Comparison of ENCODE assay signal across 1 cellular context in genomic region chr6:127776320-127776719, GRCh38.
TF ChIP-seq lines count a peak whose summit lies in the region.

No MANE protein-coding gene starts in this region.

TF ChIP-seq in H1, 55 proteins besides CTCF, POLR2A, EP300 and RAD21:
- TF ChIP-seq FOSL1 (IDR thresholded peaks at IDR 0.05; ENCODE audit: insufficient read depth, low read depth, low read length): no peak
- no peak for TF ChIP-seq POLR2AphosphoS5 (IDR thresholded peaks at IDR 0.05; ENCODE audit: low read depth, low read length)
- no peak for TF ChIP-seq KDM4A (IDR thresholded peaks at IDR 0.05; ENCODE audit: low read depth, low read length, severe bottlenecking)
- TF ChIP-seq SIN3A (conservative IDR thresholded peaks at IDR 0.05 in 1 of 2, IDR thresholded peaks at IDR 0.05 in 1 of 2; ENCODE audit: low read depth in 1 of 2, low read length in 2 of 2): no peak
- no peak for TF ChIP-seq HDAC2 (IDR thresholded peaks at IDR 0.05; ENCODE audit: borderline replicate concordance in 1 of 2, low read depth in 2 of 2, low read length in 2 of 2)
- TF ChIP-seq YY1 (IDR thresholded peaks at IDR 0.05; ENCODE audit: low read depth, low read length): 0 out of 2 replicates have a peak, but pooled peaks have one; percentile 16
- no peak for TF ChIP-seq NRF1 (IDR thresholded peaks at IDR 0.05; ENCODE audit: low read depth, low read length)
- peak; percentile 70; the same call in 1 of the 2 replicates for TF ChIP-seq BACH1 (IDR thresholded peaks at IDR 0.05; ENCODE audit: low read length)
- no peak for TF ChIP-seq CTBP2 (IDR thresholded peaks at IDR 0.05; ENCODE audit: borderline replicate concordance, insufficient read depth, insufficient read length, low read length)
- no peak for TF ChIP-seq POU5F1 (IDR thresholded peaks at IDR 0.05; ENCODE audit: low read depth, low read length)
- TF ChIP-seq SAP30 (IDR thresholded peaks at IDR 0.05; ENCODE audit: insufficient read depth, insufficient replicate concordance, low read length): no peak
- TF ChIP-seq TAF7 (optimal IDR thresholded peaks at IDR 0.05; ENCODE audit: borderline replicate concordance, low read depth, low read length): no peak
- TF ChIP-seq GABPA (IDR thresholded peaks at IDR 0.05; ENCODE audit: borderline replicate concordance, insufficient read depth, low read length): no peak
- no peak for TF ChIP-seq HDAC6 (IDR thresholded peaks at IDR 0.05; ENCODE audit: low read depth, low read length)
- no peak for TF ChIP-seq PHF8 (conservative IDR thresholded peaks at IDR 0.05; ENCODE audit: low read depth, low read length)
- peak; percentile 78 for TF ChIP-seq MAFK (IDR thresholded peaks at IDR 0.05; ENCODE audit: low read depth, low read length)
- no peak for TF ChIP-seq SUZ12 (IDR thresholded peaks at IDR 0.05; ENCODE audit: low read length)
